ENCODE assay signal across 20 cellular contexts in the genomic region with DNA sequence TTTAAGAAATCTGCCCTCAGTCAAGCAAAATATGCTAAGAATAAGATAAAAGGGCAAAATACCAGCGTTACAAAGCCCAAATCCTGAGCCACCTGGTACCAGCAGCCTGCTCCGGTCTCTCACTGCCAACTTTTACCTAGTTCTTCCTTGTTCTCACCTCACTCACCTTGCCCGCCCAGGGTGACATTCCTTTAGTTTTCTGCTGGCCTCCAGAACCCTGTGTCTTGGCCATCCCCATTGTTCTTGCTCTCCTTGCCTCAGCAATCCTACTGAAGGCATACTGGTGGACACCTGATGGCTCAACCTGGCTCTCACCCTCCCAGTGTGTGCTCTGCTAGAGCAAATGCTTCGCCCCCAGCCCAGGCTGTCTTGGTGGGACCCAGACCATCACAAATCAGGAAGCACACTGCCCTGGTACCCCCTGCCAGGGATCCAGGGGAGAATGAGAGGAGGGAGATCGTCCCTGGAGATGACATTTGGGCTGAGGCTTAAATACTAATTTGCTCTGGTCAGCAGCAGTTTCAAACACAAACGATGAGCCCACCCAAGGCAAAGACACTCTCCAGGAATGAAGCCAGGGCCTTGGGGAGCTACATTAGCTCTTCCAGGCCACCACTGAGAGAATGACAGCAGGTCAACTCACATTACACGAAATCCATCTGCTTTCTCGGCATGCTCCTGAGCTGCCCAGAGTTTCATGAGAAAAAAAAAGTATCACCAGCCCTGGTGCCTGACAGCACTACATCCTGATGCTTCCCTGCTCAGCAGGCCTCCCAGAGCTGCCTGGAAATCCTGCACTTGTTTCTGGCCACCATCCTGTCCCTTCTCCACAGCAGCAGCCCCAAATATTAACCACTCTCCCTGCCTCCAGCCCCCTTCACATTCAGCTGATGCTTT. TPM values are rescaled to one million over a fixed set of nuclear protein-coding genes. Genes with fewer than 3 reads are reported as not detected.
"Had no signal": no experiment of that assay in that cellular context is flagged by ENCODE, and none has a peak within 500 bp of the region (broad histone marks: within the 10 kb centered on the region; RNA-seq: fewer than 3 reads in every experiment).

No MANE protein-coding gene starts in this region.

- H3K4me3 ChIP-seq: dorsolateral prefrontal cortex, lower lobe of right lung, spleen, tibial artery, uterus had no signal

- ATAC-seq: foreskin keratinocyte; left colon; lower lobe of right lung; natural killer cell treated with Interleukin-12 subunit alpha and Interleukin-12 subunit beta and Interleukin-15 and Interleukin-18, amount 100 ng/mL, for 72 hours; stimulated activated memory B cell treated with anti-CD40 and anti-IgM and Interleukin-4, amounts not matched to agents 10 μg/mL and 1 μg/mL and 100 μg/mL, for 72 hours had no signal

- H3K4me1 Mint-ChIP-seq: activated naive CD4-positive, alpha-beta T cell treated with anti-CD3 and anti-CD28 coated beads, Interleukin-2, amount 50 U/mL, for 24 hours had no signal

- H3K36me3 Mint-ChIP-seq: activated naive CD4-positive, alpha-beta T cell treated with anti-CD3 and anti-CD28 coated beads, Interleukin-2, amount 50 U/mL, for 24 hours; mesothelial cell of epicardium; natural killer cell treated with Interleukin-12 subunit alpha and Interleukin-12 subunit beta and Interleukin-15 and Interleukin-18, amount 100 ng/mL, for 72 hours; stimulated activated memory B cell treated with anti-CD40 and anti-IgM and Interleukin-4, amounts not matched to agents 10 μg/mL and 1 μg/mL and 100 μg/mL, for 72 hours had no signal

- H3K4me1 ChIP-seq: foreskin keratinocyte, lower lobe of right lung, spleen, uterus had no signal

- H3K4me3 Mint-ChIP-seq: activated CD4-positive, alpha-beta T cell treated with anti-CD3 and anti-CD28 coated beads, Interleukin-2, amount 10 ng/mL, durations not matched to agents 24 days and 14 days; activated naive CD4-positive, alpha-beta T cell treated with anti-CD3 and anti-CD28 coated beads, Interleukin-2, amount 50 U/mL, for 24 hours; mesothelial cell of epicardium; natural killer cell treated with Interleukin-12 subunit alpha and Interleukin-12 subunit beta and Interleukin-15 and Interleukin-18, amount 100 ng/mL, for 72 hours; stimulated activated memory B cell treated with anti-CD40 and anti-IgM and Interleukin-4, amounts not matched to agents 10 μg/mL and 1 μg/mL and 100 μg/mL, for 72 hours had no signal

- H3K9me3 Mint-ChIP-seq: activated CD4-positive, alpha-beta T cell treated with anti-CD3 and anti-CD28 coated beads, Interleukin-2, amount 10 ng/mL, durations not matched to agents 24 days and 14 days; activated naive CD4-positive, alpha-beta T cell treated with anti-CD3 and anti-CD28 coated beads, Interleukin-2, amount 50 U/mL, for 24 hours; natural killer cell treated with Interleukin-12 subunit alpha and Interleukin-12 subunit beta and Interleukin-15 and Interleukin-18, amount 100 ng/mL, for 72 hours; stimulated activated memory B cell treated with anti-CD40 and anti-IgM and Interleukin-4, amounts not matched to agents 10 μg/mL and 1 μg/mL and 100 μg/mL, for 72 hours had no signal

- H3K27ac ChIP-seq: epithelial cell of prostate, foreskin keratinocyte, lower lobe of right lung, spleen, tibial artery, uterus had no signal

- DNase-seq: activated CD4-positive, alpha-beta T cell treated with anti-CD3 and anti-CD28 coated beads, Interleukin-2, amount 10 ng/mL, durations not matched to agents 24 days and 14 days; activated CD4-positive, CD25-positive, alpha-beta regulatory T cell; activated gamma-delta T cell; amniotic stem cell; foreskin keratinocyte; left colon; lower lobe of right lung; retina; spleen; stimulated activated CD4-positive, alpha-beta T cell treated with anti-CD3 and anti-CD28 coated beads, Interleukin-4, amount 100 ng/mL, for 4 hours; tibial artery; uterus had no signal

- H3K36me3 ChIP-seq: lower lobe of right lung, spleen, tibial artery, uterus had no signal

- H3K27ac Mint-ChIP-seq: activated CD4-positive, alpha-beta T cell treated with anti-CD3 and anti-CD28 coated beads, Interleukin-2, amount 10 ng/mL, durations not matched to agents 24 days and 14 days; activated naive CD4-positive, alpha-beta T cell treated with anti-CD3 and anti-CD28 coated beads, Interleukin-2, amount 50 U/mL, for 24 hours; mesothelial cell of epicardium; natural killer cell treated with Interleukin-12 subunit alpha and Interleukin-12 subunit beta and Interleukin-15 and Interleukin-18, amount 100 ng/mL, for 72 hours; stimulated activated memory B cell treated with anti-CD40 and anti-IgM and Interleukin-4, amounts not matched to agents 10 μg/mL and 1 μg/mL and 100 μg/mL, for 72 hours had no signal

- H3K27me3 ChIP-seq: dorsolateral prefrontal cortex, foreskin keratinocyte, tibial artery, uterus had no signal

- H3K9me3 ChIP-seq: lower lobe of right lung, spleen, tibial artery, uterus had no signal

RNA-seq across cellular contexts. Expression of gene SOWAHA, which starts 23.9 kb away (rescaled TPM):
- total RNA-seq: natural killer cell treated with Interleukin-12 subunit alpha and Interleukin-12 subunit beta and Interleukin-15 and Interleukin-18, amount 100 ng/mL, for 72 hours; spleen had no signal
- polyA plus RNA-seq: foreskin keratinocyte had no signal

RNA-seq across cellular contexts. Expression of gene CCNI2, which starts 42.0 kb away (rescaled TPM):
- total RNA-seq: cardiac septum, fibroblast of lung, uterus had no signal
- polyA plus RNA-seq: fibroblast of lung had no signal
